ENCODE assay signal across 14 cellular contexts in the genomic region with DNA sequence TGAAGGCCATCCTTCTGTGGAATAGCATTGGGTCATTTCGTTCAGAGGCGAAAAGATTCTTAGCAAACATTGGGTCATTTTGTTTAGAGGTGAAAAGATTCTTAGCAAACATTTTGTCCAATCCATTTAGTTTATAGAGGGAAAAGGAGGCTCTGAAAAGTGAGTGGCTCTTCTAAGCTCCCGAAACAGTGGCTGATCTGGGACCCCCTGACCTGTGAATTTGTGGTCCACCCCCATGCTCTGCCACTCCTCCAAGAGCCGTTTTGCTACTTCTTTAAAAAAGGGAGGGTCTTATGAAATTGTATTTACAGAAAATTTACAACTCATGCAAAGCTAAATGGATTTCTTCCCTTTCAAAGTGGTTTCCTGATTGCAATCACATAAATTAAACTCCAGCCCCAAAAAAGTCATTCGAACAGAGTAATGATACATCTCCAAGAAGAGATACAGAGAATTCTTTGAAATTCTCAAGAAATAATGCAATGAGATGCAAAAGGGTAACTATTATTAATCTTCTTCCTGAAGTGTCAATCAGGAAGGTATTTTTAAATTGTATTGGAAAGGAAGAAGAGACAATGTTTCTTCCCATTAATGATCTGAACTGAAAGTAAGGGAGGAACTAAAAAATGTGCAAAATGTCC.
DNase-seq lines count a peak whose midpoint lies in the region; ATAC-seq and TF ChIP-seq lines count a peak whose summit lies in the region.
"Had no signal": no experiment of that assay in that cellular context is flagged by ENCODE, and none has a peak within 500 bp of the region (broad histone marks: within the 10 kb centered on the region; RNA-seq: fewer than 3 reads in every experiment).

No MANE protein-coding gene starts in this region.

- H3K4me3 Mint-ChIP-seq in Caco-2 (ENCODE audit: unreplicated experiment) (peak overlapping the region; percentile 65), nephron progenitor cell (no peak overlapping the region)
- no peak overlapping the region for H3K4me3 Mint-ChIP-seq in activated CD8-positive, alpha-beta T cell treated with anti-CD3 and anti-CD28 coated beads, Interleukin-2, amount 10 ng/mL, durations not matched to agents 7 days and 5 days
- peak overlapping the region; percentile 11 for H3K4me3 Mint-ChIP-seq in stimulated activated memory B cell treated with anti-CD40 and anti-IgM and Interleukin-4, amounts not matched to agents 10 μg/mL and 1 μg/mL and 100 μg/mL, for 72 hours
- H3K4me3 Mint-ChIP-seq: activated CD4-positive, alpha-beta T cell treated with anti-CD3 and anti-CD28 coated beads, Interleukin-2, amount 10 ng/mL, durations not matched to agents 7 days and 5 days had no signal

- no peak for ATAC-seq in activated CD8-positive, alpha-beta T cell treated with anti-CD3 and anti-CD28 coated beads, Interleukin-2, amount 10 ng/mL, durations not matched to agents 7 days and 5 days
- no peak for ATAC-seq in stimulated activated memory B cell treated with anti-CD40 and anti-IgM and Interleukin-4, amounts not matched to agents 10 μg/mL and 1 μg/mL and 100 μg/mL, for 72 hours
- ATAC-seq in HG02973 (IDR thresholded peaks at IDR 0.05; ENCODE audit: unreplicated experiment) = no peak

- WGBS in sigmoid colon, 2 donors = 36 to 55% methylated on average over 5 of the region's 5 CpGs

- no peak for DNase-seq in Caco-2
- DNase-seq in Kasumi-1 (lab: John Stamatoyannopoulos, UW) = peak; percentile 74 to 80
- DNase-seq in activated CD8-positive, alpha-beta T cell treated with anti-CD3 and anti-CD28 coated beads, Interleukin-2, amount 10 ng/mL, durations not matched to agents 7 days and 5 days = peak; percentile 1
- no peak for DNase-seq in nephron progenitor cell
- DNase-seq in sigmoid colon = no peak
- DNase-seq: activated CD4-positive, alpha-beta T cell treated with anti-CD3 and anti-CD28 coated beads, Interleukin-2, amount 10 ng/mL, durations not matched to agents 7 days and 5 days; activated T-cell treated with anti-CD3 and anti-CD28 coated beads, Interleukin-2, amount 50 U/mL, for 48 hours; islet precursor cell; NCI-H187 treated with DMSO at 0.1 percent for 48 hours; NCI-H524 had no signal

- peaks cover 32% of the 10 kb centered on the region for H3K4me1 Mint-ChIP-seq in Caco-2 (ENCODE audit: low read depth, unreplicated experiment)
- H3K4me1 Mint-ChIP-seq in activated CD8-positive, alpha-beta T cell treated with anti-CD3 and anti-CD28 coated beads, Interleukin-2, amount 10 ng/mL, durations not matched to agents 7 days and 5 days (ENCODE audit: low read depth) = peaks cover 10% of the 10 kb centered on the region
- H3K4me1 Mint-ChIP-seq in stimulated activated memory B cell treated with anti-CD40 and anti-IgM and Interleukin-4, amounts not matched to agents 10 μg/mL and 1 μg/mL and 100 μg/mL, for 72 hours = peaks cover 59% of the 10 kb centered on the region
- no peaks in the 10 kb centered on the region for H3K4me1 Mint-ChIP-seq in nephron progenitor cell

- no peaks in the 10 kb centered on the region for H3K36me3 ChIP-seq in Caco-2 (ENCODE audit: control insufficient read depth, insufficient read depth, low read length)
- no peaks in the 10 kb centered on the region for H3K36me3 ChIP-seq in sigmoid colon
- H3K36me3 ChIP-seq: right atrium auricular region, thoracic aorta had no signal

- H3K9me3 ChIP-seq in Caco-2 = no peaks in the 10 kb centered on the region
- no peaks in the 10 kb centered on the region for H3K9me3 ChIP-seq in sigmoid colon
- H3K9me3 ChIP-seq: right atrium auricular region, thoracic aorta had no signal

- H3K9me3 Mint-ChIP-seq in Caco-2 (ENCODE audit: unreplicated experiment) (no peaks in the 10 kb centered on the region), nephron progenitor cell (no peaks in the 10 kb centered on the region)
- H3K9me3 Mint-ChIP-seq in activated CD8-positive, alpha-beta T cell treated with anti-CD3 and anti-CD28 coated beads, Interleukin-2, amount 10 ng/mL, durations not matched to agents 7 days and 5 days (ENCODE audit: insufficient read depth) = no peaks in the 10 kb centered on the region
- H3K9me3 Mint-ChIP-seq in stimulated activated memory B cell treated with anti-CD40 and anti-IgM and Interleukin-4, amounts not matched to agents 10 μg/mL and 1 μg/mL and 100 μg/mL, for 72 hours = no peaks in the 10 kb centered on the region
- H3K9me3 Mint-ChIP-seq: activated CD4-positive, alpha-beta T cell treated with anti-CD3 and anti-CD28 coated beads, Interleukin-2, amount 10 ng/mL, durations not matched to agents 7 days and 5 days had no signal

- peaks cover 19% of the 10 kb centered on the region for H3K4me1 ChIP-seq in Caco-2
- H3K4me1 ChIP-seq in sigmoid colon = peaks cover 0 to 12% (median 2%) of the 10 kb centered on the region in 4 donors

- intact Hi-C loops in Caco-2 (cut with micrococcal nuclease; ENCODE audit: unreplicated experiment) = loop anchor here (1.0 to 2.0 kb wide), 4 partner anchors 20 to 473 kb away; no protein-coding TSS in a partner anchor
- intact Hi-C loops in sigmoid colon (cut with DNase I) = no loop called here

- H3K4me3 ChIP-seq in Caco-2 (ENCODE audit: low read depth, low read length) (no peak overlapping the region), sigmoid colon (no peak overlapping the region)
- H3K4me3 ChIP-seq: right atrium auricular region, thoracic aorta had no signal

- POLR2A ChIA-PET in Caco-2 (lab: Charles Lee) = no interaction called here
- POLR2A ChIA-PET in activated CD8-positive, alpha-beta T cell treated with anti-CD3 and anti-CD28 coated beads, Interleukin-2, amount 10 ng/mL, durations not matched to agents 7 days and 5 days (lab: Charles Lee) = no interaction called here

- H3K27ac ChIP-seq in sigmoid colon = peak overlapping the region in 1 of 4 donors; percentile 26
- H3K27ac ChIP-seq: right atrium auricular region, thoracic aorta had no signal

- H3K36me3 Mint-ChIP-seq in Caco-2 (ENCODE audit: insufficient read depth, unreplicated experiment) (peaks cover 7% of the 10 kb centered on the region), nephron progenitor cell (ENCODE audit: low read depth) (no peaks in the 10 kb centered on the region)
- no peaks in the 10 kb centered on the region for H3K36me3 Mint-ChIP-seq in activated CD8-positive, alpha-beta T cell treated with anti-CD3 and anti-CD28 coated beads, Interleukin-2, amount 10 ng/mL, durations not matched to agents 7 days and 5 days (ENCODE audit: low read depth)
- peaks cover 9% of the 10 kb centered on the region for H3K36me3 Mint-ChIP-seq in stimulated activated memory B cell treated with anti-CD40 and anti-IgM and Interleukin-4, amounts not matched to agents 10 μg/mL and 1 μg/mL and 100 μg/mL, for 72 hours

- CTCF ChIA-PET in Caco-2 (lab: Charles Lee) = interaction anchor here (1.0 kb wide), 1 partner anchor 600 kb away, joined by 3 read pairs; no protein-coding TSS in a partner anchor
- CTCF ChIA-PET in activated CD8-positive, alpha-beta T cell treated with anti-CD3 and anti-CD28 coated beads, Interleukin-2, amount 10 ng/mL, durations not matched to agents 7 days and 5 days (lab: Charles Lee) = interaction anchor here (0.5 to 1.2 kb wide), 2 partner anchors 26 to 87 kb away, joined by 3 read pairs; no protein-coding TSS in a partner anchor

- no peaks in the 10 kb centered on the region for H3K27me3 ChIP-seq in Caco-2 (replicated peaks; ENCODE audit: control insufficient read depth, insufficient read depth, low read length)
- no peaks in the 10 kb centered on the region for H3K27me3 ChIP-seq in sigmoid colon
- H3K27me3 ChIP-seq: right atrium auricular region had no signal

- H3K27ac Mint-ChIP-seq in Caco-2 (ENCODE audit: unreplicated experiment) = peak overlapping the region; percentile 83
- no peak overlapping the region for H3K27ac Mint-ChIP-seq in activated CD8-positive, alpha-beta T cell treated with anti-CD3 and anti-CD28 coated beads, Interleukin-2, amount 10 ng/mL, durations not matched to agents 7 days and 5 days
- peak overlapping the region; percentile 69 for H3K27ac Mint-ChIP-seq in stimulated activated memory B cell treated with anti-CD40 and anti-IgM and Interleukin-4, amounts not matched to agents 10 μg/mL and 1 μg/mL and 100 μg/mL, for 72 hours
- H3K27ac Mint-ChIP-seq in nephron progenitor cell = no peak overlapping the region
- H3K27ac Mint-ChIP-seq: activated CD4-positive, alpha-beta T cell treated with anti-CD3 and anti-CD28 coated beads, Interleukin-2, amount 10 ng/mL, durations not matched to agents 7 days and 5 days had no signal

- TF ChIP-seq CTCF in Caco-2 (IDR thresholded peaks at IDR 0.05; ENCODE audit: insufficient read depth in 1 of 2, low read depth in 1 of 2, low read length in 1 of 2, severe bottlenecking in 1 of 2, unreplicated experiment in 1 of 2) (no peak), nephron progenitor cell (IDR thresholded peaks at IDR 0.05) (no peak), sigmoid colon (IDR thresholded peaks at IDR 0.05) (no peak)

- BruUV-seq in Caco-2 (replicated peaks; lab: Mats Ljungman, UMichigan) = no TSS peak

- TF ChIP-seq EP300 in sigmoid colon (IDR thresholded peaks at IDR 0.05) = no peak

- no peak for TF ChIP-seq POLR2A in sigmoid colon (IDR thresholded peaks at IDR 0.05)

- H3K27me3 Mint-ChIP-seq in Caco-2 (ENCODE audit: insufficient read depth, unreplicated experiment) (no peaks in the 10 kb centered on the region), nephron progenitor cell (ENCODE audit: low read depth, poor library complexity) (peaks cover 12% of the 10 kb centered on the region)
- peaks cover 12% of the 10 kb centered on the region for H3K27me3 Mint-ChIP-seq in activated CD8-positive, alpha-beta T cell treated with anti-CD3 and anti-CD28 coated beads, Interleukin-2, amount 10 ng/mL, durations not matched to agents 7 days and 5 days (ENCODE audit: low read depth)
- no peaks in the 10 kb centered on the region for H3K27me3 Mint-ChIP-seq in stimulated activated memory B cell treated with anti-CD40 and anti-IgM and Interleukin-4, amounts not matched to agents 10 μg/mL and 1 μg/mL and 100 μg/mL, for 72 hours
- H3K27me3 Mint-ChIP-seq: activated CD4-positive, alpha-beta T cell treated with anti-CD3 and anti-CD28 coated beads, Interleukin-2, amount 10 ng/mL, durations not matched to agents 7 days and 5 days had no signal

Comparison
In these comparisons a context has a peak if more than half of its experiments do, and no peak if none do; other contexts are left out.
1. DNase-seq: peak in Kasumi-1 (2 of 2) and activated CD8-positive, alpha-beta T cell treated with anti-CD3 and anti-CD28 coated beads, Interleukin-2, amount 10 ng/mL, durations not matched to agents 7 days and 5 days (single experiment); none in Caco-2 (0 of 2), nephron progenitor cell (single experiment) and sigmoid colon (single experiment).
2. H3K27ac Mint-ChIP-seq: peak in Caco-2 (single experiment) and stimulated activated memory B cell treated with anti-CD40 and anti-IgM and Interleukin-4, amounts not matched to agents 10 μg/mL and 1 μg/mL and 100 μg/mL, for 72 hours (single experiment); none in activated CD8-positive, alpha-beta T cell treated with anti-CD3 and anti-CD28 coated beads, Interleukin-2, amount 10 ng/mL, durations not matched to agents 7 days and 5 days (single experiment) and nephron progenitor cell (single experiment).
3. H3K4me3 Mint-ChIP-seq: peak in Caco-2 (single experiment) and stimulated activated memory B cell treated with anti-CD40 and anti-IgM and Interleukin-4, amounts not matched to agents 10 μg/mL and 1 μg/mL and 100 μg/mL, for 72 hours (single experiment); none in activated CD8-positive, alpha-beta T cell treated with anti-CD3 and anti-CD28 coated beads, Interleukin-2, amount 10 ng/mL, durations not matched to agents 7 days and 5 days (single experiment) and nephron progenitor cell (single experiment).